Comparison of ENCODE assay signal across 13 cellular contexts in genomic region chr17:29640981-29641642, GRCh38. TPM values are rescaled to one million over a fixed set of nuclear protein-coding genes. Genes with fewer than 3 reads are reported as not detected.
DNase-seq lines count a peak whose midpoint lies in the region; ATAC-seq and TF ChIP-seq lines count a peak whose summit lies in the region.
"Had no signal": no experiment of that assay in that cellular context is flagged by ENCODE, and none has a peak within 500 bp of the region (broad histone marks: within the 10 kb centered on the region; RNA-seq: fewer than 3 reads in every experiment).

No MANE protein-coding gene starts in this region.

- DNase-seq in DMS 273 (lab: John Stamatoyannopoulos, UW; ENCODE audit: unreplicated experiment) (peak; percentile 40), DMS 273 treated with DMSO at 0.1 percent for 48 hours (lab: John Stamatoyannopoulos, UW) (no peak), T-helper 17 cell (no peak), fibroblast of lung (ENCODE audit: low read depth in 2 of 2) (peak in 1 of 2 donors; percentile 17)
- DNase-seq: DND-41; effector CD4-positive, alpha-beta T cell; SHP77 treated with DMSO at 0.1 percent for 48 hours had no signal

- no peak overlapping the region for H2AFZ ChIP-seq in fibroblast of lung (ENCODE audit: low read length)

- H3K4me1 Mint-ChIP-seq in T-helper 17 cell: peaks cover 13% of the 10 kb centered on the region

- no peaks in the 10 kb centered on the region for H4K20me1 ChIP-seq in fibroblast of lung (ENCODE audit: control insufficient read depth, extremely low read depth, insufficient read depth, low read length)

- H3K36me3 ChIP-seq in fibroblast of lung (ENCODE audit: control insufficient read depth, insufficient read depth, low read length): no peaks in the 10 kb centered on the region
- peaks cover 5 to 7% (median 6%) of the 10 kb centered on the region in 3 donors for H3K36me3 ChIP-seq in skeletal muscle tissue (ENCODE audit: control insufficient read depth in 3 of 3, insufficient read depth in 3 of 3, low read length in 3 of 3)

- H3K36me3 Mint-ChIP-seq in T-helper 17 cell (ENCODE audit: low read depth): no peaks in the 10 kb centered on the region

- no peaks in the 10 kb centered on the region for H3K79me2 ChIP-seq in fibroblast of lung (ENCODE audit: control insufficient read depth, insufficient read depth, low read length)

- no peak overlapping the region for H3K4me3 ChIP-seq in fibroblast of lung (replicated peaks in 1 of 4; ENCODE audit: control extremely low read depth in 1 of 4, insufficient read depth in 1 of 4, low read depth in 3 of 4, low read length in 4 of 4)
- peak overlapping the region; percentile 16 to 64 (median 39) for H3K4me3 ChIP-seq in skeletal muscle tissue (ENCODE audit: low read length in 3 of 3)

- TF ChIP-seq CTCF in fibroblast of lung (conservative IDR thresholded peaks at IDR 0.05 in 1 of 2, IDR thresholded peaks at IDR 0.05 in 1 of 2; ENCODE audit: low read depth in 1 of 2, low read length in 2 of 2): no peak

- H3K4me3 Mint-ChIP-seq in T-helper 17 cell: no peak overlapping the region
- H3K4me3 Mint-ChIP-seq: nephron had no signal

- no peak overlapping the region for H3K4me2 ChIP-seq in fibroblast of lung (ENCODE audit: extremely low read depth, insufficient read depth, low read length)

- ATAC-seq in T-helper 17 cell (no peak), HG03175 (IDR thresholded peaks at IDR 0.05; ENCODE audit: unreplicated experiment) (no peak), GM18907 (IDR thresholded peaks at IDR 0.05; ENCODE audit: unreplicated experiment) (no peak), GM21576 (IDR thresholded peaks at IDR 0.05; ENCODE audit: unreplicated experiment) (no peak)
- ATAC-seq: activated naive CD4-positive, alpha-beta T cell treated with anti-CD3 and anti-CD28 coated beads, Interleukin-2, amount 50 U/mL, for 72 hours had no signal

- H3K9me3 ChIP-seq in T-helper 17 cell (ENCODE audit: control insufficient read depth, low read length, poor library complexity, severe bottlenecking) (no peaks in the 10 kb centered on the region), fibroblast of lung (ENCODE audit: control insufficient read depth, insufficient read depth, low read depth, low read length) (no peaks in the 10 kb centered on the region), skeletal muscle tissue (ENCODE audit: control insufficient read depth in 3 of 3, low read length in 3 of 3) (no peaks in the 10 kb centered on the region)

- H3K27ac ChIP-seq in fibroblast of lung (ENCODE audit: insufficient read depth, low read length) (peak overlapping the region; percentile 2), skeletal muscle tissue (ENCODE audit: low read depth, low read length) (peak overlapping the region; percentile 95)

- H3K27me3 Mint-ChIP-seq in T-helper 17 cell: no peaks in the 10 kb centered on the region

- peak overlapping the region; percentile 39 for H3K27ac Mint-ChIP-seq in T-helper 17 cell

- H3K27me3 ChIP-seq in fibroblast of lung (ENCODE audit: control insufficient read depth, insufficient read depth, low read length) (no peaks in the 10 kb centered on the region), skeletal muscle tissue (ENCODE audit: control insufficient read depth in 3 of 3, insufficient read depth in 3 of 3, low read length in 3 of 3) (no peaks in the 10 kb centered on the region)

- peaks cover 15% of the 10 kb centered on the region for H3K4me1 ChIP-seq in fibroblast of lung (ENCODE audit: control insufficient read depth, extremely low read depth, insufficient read depth, low read length)
- peaks cover 61 to 67% (median 64%) of the 10 kb centered on the region in 3 donors for H3K4me1 ChIP-seq in skeletal muscle tissue (ENCODE audit: control insufficient read depth in 3 of 3, insufficient read depth in 3 of 3, low read length in 3 of 3)

- H3K9ac ChIP-seq in fibroblast of lung (ENCODE audit: insufficient read depth, low read length) (no peak overlapping the region), skeletal muscle tissue (ENCODE audit: low read depth in 1 of 3, low read length in 3 of 3) (peak overlapping the region; percentile 69 to 83 (median 83))

RNA-seq across cellular contexts. Expression of gene CORO6, which starts 18.4 kb away (rescaled TPM):
- total RNA-seq in T-helper 17 cell (1 to 10 TPM; 1.7 to 2.6 TPM), fibroblast of lung (9.8 and 19.3 TPM in 2 replicates), skeletal muscle tissue (43.3 TPM)
- 7.0 and 8.0 TPM in 2 replicates for polyA plus RNA-seq in fibroblast of lung
- 5.4 and 6.0 TPM in 2 replicates for polyA plus RNA-seq in fibroblast of lung (2012)
- polyA minus RNA-seq in fibroblast of lung (ENCODE audit: low replicate concordance): 22.0 and 38.2 TPM in 2 replicates

RNA-seq across cellular contexts. Expression of gene ANKRD13B, which starts 48.2 kb away (rescaled TPM):
- total RNA-seq in T-helper 17 cell: 1 to 10 TPM; 5.9 to 7.9 TPM
- total RNA-seq in fibroblast of lung: 6.3 and 7.2 TPM in 2 replicates
- 1.4 and 3.4 TPM in 2 replicates for polyA plus RNA-seq in fibroblast of lung
- polyA plus RNA-seq in fibroblast of lung (2012): 2.8 and 5.8 TPM in 2 replicates
- polyA minus RNA-seq in fibroblast of lung (ENCODE audit: low replicate concordance): 4.7 and 5.6 TPM in 2 replicates
- total RNA-seq in skeletal muscle tissue: 9.4 TPM

RNA-seq across cellular contexts. Expression of gene GIT1, which starts 51.7 kb away (rescaled TPM):
- total RNA-seq in T-helper 17 cell (10 to 100 TPM; 45.4 to 48.3 TPM), fibroblast of lung (20.1 and 22.9 TPM in 2 replicates), skeletal muscle tissue (11.0 TPM)
- polyA plus RNA-seq in fibroblast of lung: 12.4 and 20.1 TPM in 2 replicates
- polyA plus RNA-seq in fibroblast of lung (2012): 13.0 and 21.2 TPM in 2 replicates
- 17.9 and 37.3 TPM in 2 replicates for polyA minus RNA-seq in fibroblast of lung (ENCODE audit: low replicate concordance)

Comparison
In these comparisons a context has a peak if more than half of its experiments do, and no peak if none do; other contexts are left out.
1. H3K4me3 ChIP-seq: peak in skeletal muscle tissue (3 of 3); none in fibroblast of lung (0 of 4).